Comparison of ENCODE assay signal across 10 cellular contexts in the genomic region with DNA sequence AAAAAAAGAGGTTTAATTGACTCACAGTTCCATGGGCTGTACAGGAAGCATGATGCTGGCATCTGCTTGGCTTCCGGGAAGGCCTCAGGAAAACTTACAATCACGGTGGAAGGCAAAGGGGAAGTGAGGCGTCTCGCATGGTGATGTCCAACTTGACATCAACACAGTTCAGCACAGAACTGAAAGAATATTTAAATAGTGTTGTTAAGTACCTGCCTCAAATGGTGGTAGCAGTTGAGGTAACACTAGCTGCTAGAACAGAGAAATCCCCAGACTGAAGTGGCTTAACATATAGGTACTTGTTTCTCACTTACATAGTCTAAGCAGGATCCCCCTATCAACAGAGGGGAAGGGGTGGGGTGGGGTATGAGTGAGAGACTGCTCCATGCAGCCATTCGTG.
"Had no signal": no experiment of that assay in that cellular context is flagged by ENCODE, and none has a peak within 500 bp of the region (broad histone marks: within the 10 kb centered on the region; RNA-seq: fewer than 3 reads in every experiment).

No MANE protein-coding gene starts in this region.

- H3K4me3 ChIP-seq: GM23338 had no signal

- FAIRE-seq: H1, H54, HTR-8/SVneo had no signal

- DNase-seq: H9, HCEC 1CT, IMR-90, Karpas-422, KBM-7 had no signal

- H3K9ac ChIP-seq: KMS-11 had no signal

- ATAC-seq: GM23338 had no signal

- H3K4me2 ChIP-seq: GM23338, KMS-11 had no signal

- H2AFZ ChIP-seq: GM23338 had no signal

- H3K27ac ChIP-seq: KMS-11 had no signal
